1 cellular context compared by ENCODE assay signal in genomic region chr11:73393479-73394415, GRCh38.
A peak's percentile ranks its signal among the peaks of the same experiment; 100 is the strongest.
TF ChIP-seq lines count a peak whose summit lies in the region.

No MANE protein-coding gene starts in this region.

TF ChIP-seq in HepG2, 621 proteins besides CTCF, POLR2A, EP300 and RAD21 (continued from another document and continues in another):
- TF ChIP-seq ZBTB2 (CRISPR knock-in tag; IDR thresholded peaks at IDR 0.05; ENCODE audit: low read depth) = no peak
- TF ChIP-seq KDM2A (CRISPR knock-in tag; IDR thresholded peaks at IDR 0.05; ENCODE audit: borderline replicate concordance, low read depth) = 0 out of 2 replicates have a peak, but pooled peaks have one; percentile 18
- no peak for TF ChIP-seq ZNF609 (CRISPR knock-in tag; IDR thresholded peaks at IDR 0.05; ENCODE audit: borderline replicate concordance)
- no peak for TF ChIP-seq NFYB (CRISPR knock-in tag; IDR thresholded peaks at IDR 0.05)
- TF ChIP-seq ZNF713 (CRISPR knock-in tag; IDR thresholded peaks at IDR 0.05) = no peak
- TF ChIP-seq HOXA7 (CRISPR knock-in tag; IDR thresholded peaks at IDR 0.05) = no peak
- TF ChIP-seq ZNF546 (CRISPR knock-in tag; conservative IDR thresholded peaks at IDR 0.05) = no peak
- TF ChIP-seq ZNF563 (CRISPR knock-in tag; IDR thresholded peaks at IDR 0.05) = no peak; the same call in 1 of the 2 replicates
- no peak for TF ChIP-seq SRF (IDR thresholded peaks at IDR 0.05; ENCODE audit: low read depth, low read length)
- no peak for TF ChIP-seq NFKBIZ (CRISPR knock-in tag; IDR thresholded peaks at IDR 0.05)
- TF ChIP-seq ZNF790 (CRISPR knock-in tag; IDR thresholded peaks at IDR 0.05; ENCODE audit: borderline replicate concordance) = no peak
- no peak for TF ChIP-seq ZMYM3 (CRISPR knock-in tag; IDR thresholded peaks at IDR 0.05)
- no peak for TF ChIP-seq KLF11 (CRISPR knock-in tag; IDR thresholded peaks at IDR 0.05)
- no peak for TF ChIP-seq FOXJ3 (CRISPR knock-in tag; IDR thresholded peaks at IDR 0.05; ENCODE audit: borderline replicate concordance)
- no peak for TF ChIP-seq RNF2 (conservative IDR thresholded peaks at IDR 0.05; ENCODE audit: low read depth)
- TF ChIP-seq HMG20A (CRISPR knock-in tag; IDR thresholded peaks at IDR 0.05; ENCODE audit: borderline replicate concordance) = no peak
- TF ChIP-seq IRF9 (CRISPR knock-in tag; IDR thresholded peaks at IDR 0.05; ENCODE audit: borderline replicate concordance) = no peak
- no peak for TF ChIP-seq ARID5B (CRISPR knock-in tag; IDR thresholded peaks at IDR 0.05)
- TF ChIP-seq ZNF646 (CRISPR knock-in tag; IDR thresholded peaks at IDR 0.05) = no peak
- 0 out of 2 replicates have a peak, but pooled peaks have one; percentile 45 for TF ChIP-seq ZNF274 (CRISPR knock-in tag; IDR thresholded peaks at IDR 0.05)
- no peak for TF ChIP-seq RERE (CRISPR knock-in tag; IDR thresholded peaks at IDR 0.05; ENCODE audit: low read depth)
- no peak for TF ChIP-seq HNRNPUL1 (IDR thresholded peaks at IDR 0.05; ENCODE audit: low read depth, low read length)
- TF ChIP-seq SNAPC2 (CRISPR knock-in tag; IDR thresholded peaks at IDR 0.05) = no peak
- TF ChIP-seq ZNF878 (CRISPR knock-in tag; IDR thresholded peaks at IDR 0.05) = no peak
- TF ChIP-seq GFI1 (CRISPR knock-in tag; IDR thresholded peaks at IDR 0.05; ENCODE audit: borderline replicate concordance) = no peak
- TF ChIP-seq TFE3 (CRISPR knock-in tag; IDR thresholded peaks at IDR 0.05) = no peak
- no peak for TF ChIP-seq ZNF510 (CRISPR knock-in tag; IDR thresholded peaks at IDR 0.05; ENCODE audit: low read depth)
